21 cellular contexts compared by ENCODE assay signal in the genomic region with DNA sequence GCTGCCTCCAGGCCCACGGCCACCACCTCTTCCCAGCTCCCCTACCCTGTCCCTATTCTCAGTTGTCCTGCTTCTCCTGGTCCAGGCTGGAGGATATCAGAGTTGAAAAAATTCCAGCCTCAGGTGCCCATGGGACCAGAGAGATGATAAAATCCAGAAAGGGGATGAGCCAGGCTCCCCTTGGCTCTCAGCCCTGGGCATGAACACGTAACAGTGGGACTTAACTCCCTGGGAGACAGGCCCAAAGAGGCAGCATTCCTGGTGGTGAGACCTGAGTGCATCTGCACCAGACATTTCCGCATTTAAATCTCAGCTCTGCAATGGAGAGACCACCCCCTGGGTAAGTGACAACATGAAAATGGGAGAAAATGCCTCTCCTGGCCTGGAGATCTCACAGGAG. TPM values are rescaled to one million over a fixed set of nuclear protein-coding genes. Genes with fewer than 3 reads are reported as not detected.
DNase-seq lines count a peak whose midpoint lies in the region; ATAC-seq and TF ChIP-seq lines count a peak whose summit lies in the region.
"Had no signal": no experiment of that assay in that cellular context is flagged by ENCODE, and none has a peak within 500 bp of the region (broad histone marks: within the 10 kb centered on the region; RNA-seq: fewer than 3 reads in every experiment).

No MANE protein-coding gene starts in this region.

- H3K9me3 Mint-ChIP-seq in neural crest cell, result no peaks in the 10 kb centered on the region
- H3K9me3 Mint-ChIP-seq: activated CD4-positive, alpha-beta T cell treated with anti-CD3 and anti-CD28 coated beads, Interleukin-2, amount 10 ng/mL, durations not matched to agents 24 days and 14 days; HFFc6 had no signal

- H3K4me1 ChIP-seq in BLaER1 (peaks cover 96% of the 10 kb centered on the region), HEK293 (ENCODE audit: control insufficient read depth, insufficient read depth, low read length) (no peaks in the 10 kb centered on the region; the same call in 1 of the 2 replicates)
- peaks cover 46% of the 10 kb centered on the region for H3K4me1 ChIP-seq in effector memory CD4-positive, alpha-beta T cell (ENCODE audit: control insufficient read depth, insufficient read depth, low read length, poor library complexity, severe bottlenecking)

- peak overlapping the region; percentile 91 for H3K4me2 ChIP-seq in BLaER1

- TF ChIP-seq CTCF in HEK293 (tag by site-specific recombination; IDR thresholded peaks at IDR 0.05), result no peak
- no peak for TF ChIP-seq CTCF in neural crest cell (conservative IDR thresholded peaks at IDR 0.05)

- H3K4me3 ChIP-seq in BLaER1 (no peak overlapping the region), HEK293 (ENCODE audit: low read depth, low read length) (no peak overlapping the region)
- no peak overlapping the region for H3K4me3 ChIP-seq in effector memory CD4-positive, alpha-beta T cell (ENCODE audit: insufficient read depth, low read depth, low read length, poor library complexity, severe bottlenecking)
- H3K4me3 ChIP-seq: MG63, pancreas had no signal

- H3K27me3 Mint-ChIP-seq in neural crest cell (ENCODE audit: low read depth), result no peaks in the 10 kb centered on the region
- H3K27me3 Mint-ChIP-seq: activated CD4-positive, alpha-beta T cell treated with anti-CD3 and anti-CD28 coated beads, Interleukin-2, amount 10 ng/mL, durations not matched to agents 24 days and 14 days had no signal

- peak overlapping the region; percentile 57; the same call in 1 of the 2 replicates for H3K9ac ChIP-seq in BLaER1

- ATAC-seq in HG03439 (IDR thresholded peaks at IDR 0.05; ENCODE audit: unreplicated experiment) (no peak), HG03025 (IDR thresholded peaks at IDR 0.05; ENCODE audit: low FRiP score, unreplicated experiment) (no peak)
- ATAC-seq: pancreas, sciatic nerve had no signal

- H3K36me3 ChIP-seq in BLaER1 (no peaks in the 10 kb centered on the region), HEK293 (ENCODE audit: control insufficient read depth in 2 of 2, insufficient read depth in 1 of 2, low read length in 2 of 2) (no peaks in the 10 kb centered on the region)
- no peaks in the 10 kb centered on the region for H3K36me3 ChIP-seq in effector memory CD4-positive, alpha-beta T cell (ENCODE audit: control insufficient read depth, insufficient read depth, low read length)
- H3K36me3 ChIP-seq: MG63, pancreas had no signal

- H4K20me1 ChIP-seq in BLaER1, result no peaks in the 10 kb centered on the region

- peaks cover 9% of the 10 kb centered on the region for H3K4me1 Mint-ChIP-seq in neural crest cell

- H3K9me3 ChIP-seq in BLaER1 (no peaks in the 10 kb centered on the region), HEK293 (ENCODE audit: control insufficient read depth, insufficient read depth, low read depth, low read length) (no peaks in the 10 kb centered on the region)
- H3K9me3 ChIP-seq in effector memory CD4-positive, alpha-beta T cell (ENCODE audit: control insufficient read depth, low read length), result no peaks in the 10 kb centered on the region
- H3K9me3 ChIP-seq: MG63, pancreas had no signal

- no peaks in the 10 kb centered on the region for H3K27me3 ChIP-seq in BLaER1
- no peaks in the 10 kb centered on the region for H3K27me3 ChIP-seq in effector memory CD4-positive, alpha-beta T cell (replicated peaks; ENCODE audit: control insufficient read depth, insufficient read depth, low read length, poor library complexity, severe bottlenecking)
- H3K27me3 ChIP-seq: MG63, pancreas had no signal

- peak overlapping the region; percentile 31 for H3K4me3 Mint-ChIP-seq in neural crest cell
- H3K4me3 Mint-ChIP-seq: HFFc6 had no signal

- CTCF ChIA-PET in HEK293 (lab: Yijun Ruan, JAX), result interaction anchor here (0.7 to 4.9 kb wide), 3 partner anchors 13 to 25 kb away, joined by 3 to 32 read pairs (median 4); no protein-coding TSS in a partner anchor

- DNase-seq in effector memory CD4-positive, alpha-beta T cell, result no peak
- DNase-seq in neural crest cell (ENCODE audit: low read depth, low spot score), result no peak
- DNase-seq in HuH-7 (ENCODE audit: low spot score), result no peak
- no peak for DNase-seq in hippocampal formation (lab: John Stamatoyannopoulos, UW)
- DNase-seq: activated CD4-positive, alpha-beta T cell treated with anti-CD3 and anti-CD28 coated beads, Interleukin-2, amount 10 ng/mL, durations not matched to agents 24 days and 14 days; activated effector memory CD4-positive, alpha-beta T cell treated with anti-CD3 and anti-CD28 coated beads, Interleukin-2, amount 50 U/mL, for 16 hours; COR-L47; foreskin fibroblast; HFFc6; MG63; NCI-H1436 treated with DMSO at 0.1 percent for 48 hours; NCI-H2171; NCI-H524 treated with DMSO at 0.1 percent for 48 hours had no signal

- POLR2A ChIA-PET in HEK293 (lab: Yijun Ruan, JAX), result no interaction called here

- H3K36me3 Mint-ChIP-seq in neural crest cell (ENCODE audit: low read depth), result no peaks in the 10 kb centered on the region

- H3K27ac Mint-ChIP-seq in neural crest cell (ENCODE audit: unreplicated experiment), result no peak overlapping the region
- H3K27ac Mint-ChIP-seq: HFFc6 had no signal

- peak overlapping the region; percentile 83 for H3K27ac ChIP-seq in BLaER1
- no peak overlapping the region for H3K27ac ChIP-seq in HEK293 (ENCODE audit: extremely low read depth, low read depth, low read length)
- peak overlapping the region; percentile 18 for H3K27ac ChIP-seq in effector memory CD4-positive, alpha-beta T cell (ENCODE audit: insufficient read depth, low read length, poor library complexity, severe bottlenecking)
- H3K27ac ChIP-seq: pancreas had no signal

TF ChIP-seq in HEK293, 187 proteins besides CTCF, POLR2A, EP300 and RAD21:
- TF ChIP-seq GLIS1 (tag by site-specific recombination; IDR thresholded peaks at IDR 0.05) (peak; percentile 88), FEZF1 (tag by site-specific recombination; IDR thresholded peaks at IDR 0.05) (no peak)

RNA-seq across cellular contexts. Expression of gene SLC39A13, which starts 10.4 kb away (rescaled TPM):
- 34.5 and 36.0 TPM in 2 replicates for total RNA-seq in neural crest cell

RNA-seq across cellular contexts. Expression of gene SPI1, which starts 19.7 kb away (rescaled TPM):
- total RNA-seq in neural crest cell, result not detected in 2 replicates
- total RNA-seq: activated CD4-positive, alpha-beta T cell treated with anti-CD3 and anti-CD28 coated beads, Interleukin-2, amount 10 ng/mL, durations not matched to agents 24 days and 14 days; bronchial epithelial cell; HFFc6 had no signal

RNA-seq across cellular contexts. Expression of gene PSMC3, which starts 28.2 kb away (rescaled TPM):
- 197 and 205 TPM in 2 replicates for total RNA-seq in neural crest cell

RNA-seq across cellular contexts. Expression of gene MYBPC3, which starts 45.5 kb away (rescaled TPM):
- total RNA-seq in neural crest cell, result not detected in 2 replicates
- total RNA-seq: activated CD4-positive, alpha-beta T cell treated with anti-CD3 and anti-CD28 coated beads, Interleukin-2, amount 10 ng/mL, durations not matched to agents 24 days and 14 days; HFFc6; temporal lobe had no signal

RNA-seq across cellular contexts. Expression of gene RAPSN, which starts 50.9 kb away (rescaled TPM):
- total RNA-seq in neural crest cell, result 0.16 and 0.50 TPM in 2 replicates
- total RNA-seq: temporal lobe had no signal
